ENCODE assay signal across 24 cellular contexts in the genomic region with DNA sequence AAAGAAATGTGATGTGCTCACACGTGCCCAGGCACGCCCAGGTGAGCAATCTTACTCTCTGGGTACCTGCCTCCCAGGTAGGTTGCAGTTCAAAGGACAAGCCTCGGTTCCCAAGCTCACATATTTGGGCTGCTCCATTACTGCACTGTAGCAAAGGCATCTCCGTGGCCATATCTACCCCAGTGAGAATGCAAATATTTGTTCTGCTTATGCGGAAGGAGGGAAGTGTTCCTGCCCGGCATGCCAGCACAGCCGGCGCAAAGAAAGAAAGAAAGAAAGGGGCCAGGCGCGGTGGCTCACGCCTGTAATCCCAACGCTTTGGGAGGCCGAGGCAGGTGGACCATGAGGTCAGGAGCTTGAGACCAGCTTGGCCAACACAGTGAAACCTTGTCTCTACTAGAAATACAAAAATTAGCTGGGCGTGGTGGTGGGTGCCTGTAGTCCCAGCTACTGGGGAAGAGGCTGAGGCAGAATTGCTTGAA. TPM values are rescaled to one million over a fixed set of nuclear protein-coding genes. Genes with fewer than 3 reads are reported as not detected.
DNase-seq lines count a peak whose midpoint lies in the region; ATAC-seq, FAIRE-seq and TF ChIP-seq lines count a peak whose summit lies in the region.
"Had no signal": no experiment of that assay in that cellular context is flagged by ENCODE, and none has a peak within 500 bp of the region (broad histone marks: within the 10 kb centered on the region; RNA-seq: fewer than 3 reads in every experiment).

No MANE protein-coding gene starts in this region.

- H3K9me3 Mint-ChIP-seq in H9 = peaks cover 8 to 9% of the 10 kb centered on the region in 2 experiments
- H3K9me3 Mint-ChIP-seq: activated naive CD4-positive, alpha-beta T cell treated with anti-CD3 and anti-CD28 coated beads, Interleukin-2, amount 50 U/mL, for 72 hours; CD4-positive, CD25-positive, alpha-beta regulatory T cell; T-helper 2 cell treated with Interferon-gamma antibody and Interleukin-4, amounts not matched to agents 5 μg/mL and 100 μg/mL, for 36 hours had no signal

- no peak overlapping the region for H2BK5ac ChIP-seq in H9 (ENCODE audit: insufficient read length, low read length)

- no peak overlapping the region for H2BK120ac ChIP-seq in H9 (ENCODE audit: low read depth, low read length, poor library complexity, severe bottlenecking)

- H3K4me3 ChIP-seq in A549 = no peak overlapping the region
- H3K4me3 ChIP-seq in bronchial epithelial cell (ENCODE audit: low read depth, low read length) = no peak overlapping the region
- H3K4me3 ChIP-seq in pancreas = no peak overlapping the region
- H3K4me3 ChIP-seq: coronary artery, heart left ventricle had no signal

- no peak for TF ChIP-seq POLR2A in A549 (IDR thresholded peaks at IDR 0.05; ENCODE audit: low read length)

- H3K4me1 Mint-ChIP-seq in H9 = no peaks in the 10 kb centered on the region
- H3K4me1 Mint-ChIP-seq: CD4-positive, CD25-positive, alpha-beta regulatory T cell had no signal

- H3K4me2 ChIP-seq in A549 (0 out of 3 replicates have a peak overlapping the region, but pooled peaks have one; percentile 11), H9 (ENCODE audit: insufficient read depth, insufficient read length, low read length) (no peak overlapping the region)
- H3K4me2 ChIP-seq: SK-N-SH had no signal

- TF ChIP-seq RAD21 in A549 (conservative IDR thresholded peaks at IDR 0.05 in 1 of 2, IDR thresholded peaks at IDR 0.05 in 1 of 2) = no peak

- no peaks in the 10 kb centered on the region for H3K27me3 ChIP-seq in H9 (ENCODE audit: insufficient read depth, low read length)
- no peaks in the 10 kb centered on the region for H3K27me3 ChIP-seq in bronchial epithelial cell (ENCODE audit: control insufficient read depth, insufficient read depth, low read length)
- no peaks in the 10 kb centered on the region for H3K27me3 ChIP-seq in pancreas
- H3K27me3 ChIP-seq: heart left ventricle had no signal

- peaks cover 7% of the 10 kb centered on the region for H3K4me1 ChIP-seq in A549
- H3K4me1 ChIP-seq in H9 (ENCODE audit: insufficient read depth, low read length) = no peaks in the 10 kb centered on the region
- peaks cover 0 to 8% (median 6%) of the 10 kb centered on the region in 3 donors for H3K4me1 ChIP-seq in pancreas

- no peak overlapping the region for H2AFZ ChIP-seq in H9 (ENCODE audit: low read length)

- H3K14ac ChIP-seq in H9 (ENCODE audit: insufficient read depth, low read length) = no peak overlapping the region

- peak in 1 of 2 experiments; percentile 75; a peak in 3 of 6 replicates for ATAC-seq in A549
- ATAC-seq in pancreas = peak; percentile 89 to 97 (median 94)
- ATAC-seq: activated CD4-positive, CD25-positive, alpha-beta regulatory T cell treated with anti-CD3 and anti-CD28 coated beads, Interleukin-2, amount 50 U/mL, for 24 hours; activated naive CD4-positive, alpha-beta T cell treated with anti-CD3 and anti-CD28 coated beads, Interleukin-2, amount 50 U/mL, for 72 hours; heart left ventricle had no signal

- intact Hi-C loops in pancreas (cut with DNase I) = no loop called here

- H3K36me3 ChIP-seq in bronchial epithelial cell (ENCODE audit: control insufficient read depth, insufficient read depth, low read length) (peaks cover under 1% of the 10 kb centered on the region), pancreas (no peaks in the 10 kb centered on the region)
- H3K36me3 ChIP-seq: heart left ventricle had no signal

- no peaks in the 10 kb centered on the region for H4K20me1 ChIP-seq in H9 (ENCODE audit: control insufficient read depth, insufficient read depth, insufficient read length)

- no peak overlapping the region for H3K56ac ChIP-seq in H9 (ENCODE audit: insufficient read length, low read depth, low read length)

- no peak overlapping the region for H4K5ac ChIP-seq in H9 (ENCODE audit: insufficient read length, low read depth, low read length)

- no peaks in the 10 kb centered on the region for H3K23me2 ChIP-seq in H9 (ENCODE audit: insufficient read length, low read depth, low read length, poor library complexity, severe bottlenecking)

- H3K18ac ChIP-seq in H9 (ENCODE audit: insufficient read length, low read depth, low read length) = no peak overlapping the region

- no peak overlapping the region for H2AK5ac ChIP-seq in H9 (ENCODE audit: insufficient read length, low read length)

- CTCF ChIA-PET in A549 (lab: Yijun Ruan, JAX) = interaction anchor here (1.0 to 6.8 kb wide), 6 partner anchors 13 to 33 kb away, joined by 3 to 40 read pairs (median 15); a partner anchor contains a TSS

- POLR2A ChIA-PET in A549 (lab: Yijun Ruan, JAX) = no interaction called here

- TF ChIP-seq CTCF in A549 (IDR thresholded peaks at IDR 0.05) (no peak), H9 (conservative IDR thresholded peaks at IDR 0.05) (no peak), bronchial epithelial cell (IDR thresholded peaks at IDR 0.05; ENCODE audit: insufficient read depth, low read length, severe bottlenecking) (no peak), pancreas (IDR thresholded peaks at IDR 0.05) (no peak), GM13977 (IDR thresholded peaks at IDR 0.05; ENCODE audit: extremely low read depth, insufficient read depth, missing control alignments) (no peak)

- H2BK15ac ChIP-seq in H9 (ENCODE audit: low read depth, low read length) = no peak overlapping the region

- FAIRE-seq in A549 (lab: Jason Lieb, UNC) (no peak), bronchial epithelial cell (lab: Jason Lieb, UNC) (no peak), pancreas (lab: Jason Lieb, UNC) (no peak)
- FAIRE-seq: GM19239, RCC 7860 had no signal

- H3K27me3 Mint-ChIP-seq in H9 (ENCODE audit: low read depth) = no peaks in the 10 kb centered on the region
- H3K27me3 Mint-ChIP-seq: CD4-positive, CD25-positive, alpha-beta regulatory T cell had no signal

- no peak overlapping the region for H3T11ph ChIP-seq in H9 (ENCODE audit: low read length)

- no peak overlapping the region for H3K4ac ChIP-seq in H9 (ENCODE audit: low read depth, low read length)

- WGBS in A549 (ENCODE audit: missing lambda C conversion rate) = 56% methylated on average over 14 of the region's 14 CpGs
- no CpG with 5 or more reads among the region's 14 CpGs for WGBS in H9 (ENCODE audit: extremely low coverage, insufficient read length, low lambda C conversion rate)
- 19 to 37% methylated on average over 14 of the region's 14 CpGs for WGBS in pancreas, 2 donors

- H3K27ac ChIP-seq in A549 = peak overlapping the region in 1 of 2 experiments; percentile 61; a peak in 3 of 6 replicates
- H3K27ac ChIP-seq in H9 (ENCODE audit: insufficient read length, low read depth, low read length) = no peak overlapping the region
- peak overlapping the region in 3 of 4 donors; percentile 46 to 80 (median 67) for H3K27ac ChIP-seq in pancreas
- H3K27ac ChIP-seq: coronary artery, heart left ventricle had no signal

- TF ChIP-seq EP300 in A549 (IDR thresholded peaks at IDR 0.05) = no peak

- H3K36me3 Mint-ChIP-seq in H9 (ENCODE audit: insufficient read depth in 1 of 3, low read depth in 3 of 3) = peaks cover 10 to 15% (median 13%) of the 10 kb centered on the region in 3 experiments

- H4K91ac ChIP-seq in H9 (ENCODE audit: insufficient read length, low read depth, low read length) = no peak overlapping the region

- H3K9me3 ChIP-seq in A549 (peaks cover 9% of the 10 kb centered on the region; the same call in 2 of the 3 replicates), H9 (ENCODE audit: control insufficient read depth, low read depth, low read length) (no peaks in the 10 kb centered on the region), pancreas (no peaks in the 10 kb centered on the region)
- H3K9me3 ChIP-seq: heart left ventricle, SK-N-SH had no signal

- peak overlapping the region in 1 of 2 experiments; percentile 17; a peak in 1 of 5 replicates for H3K4me3 Mint-ChIP-seq in H9
- H3K4me3 Mint-ChIP-seq: CD4-positive, CD25-positive, alpha-beta regulatory T cell; T-helper 2 cell treated with Interferon-gamma antibody and Interleukin-4, amounts not matched to agents 5 μg/mL and 100 μg/mL, for 36 hours had no signal

- H2BK20ac ChIP-seq in H9 (ENCODE audit: low read depth, low read length, poor library complexity, severe bottlenecking) = no peak overlapping the region

- no peak for DNase-seq in A549 (ENCODE audit: low read depth in 1 of 2, low spot score in 1 of 2)
- DNase-seq in H9 = no peak
- peak; percentile 75 for DNase-seq in bronchial epithelial cell (ENCODE audit: low read depth)
- DNase-seq in pancreas = peak in 2 of 6 donors; percentile 40 to 43
- no peak for DNase-seq in epidermal melanocyte (ENCODE audit: insufficient read length, low spot score)
- DNase-seq in NCI-H2029 (lab: John Stamatoyannopoulos, UW) = no peak
- no peak for DNase-seq in DMS79 (lab: John Stamatoyannopoulos, UW)
- no peak for DNase-seq in GM13977 (ENCODE audit: low spot score)
- DNase-seq: activated CD8-positive, alpha-beta memory T cell treated with anti-CD3 and anti-CD28 coated beads for 24 hours; activated T-cell treated with anti-CD3 and anti-CD28 coated beads, Interleukin-2, amount 50 U/mL, for 48 hours; CD4-positive, CD25-positive, alpha-beta regulatory T cell; DMS 273 treated with DMSO at 0.1 percent for 48 hours; heart left ventricle; Kasumi-1; NCI-H1092; NCI-H2107; NCI-H510A; SK-N-SH had no signal

- in situ Hi-C loops in GM13977 (cut with MboI; ENCODE audit: low pct_unique_long_range_greater_than_20kb, low sequenced_read_pairs, unreplicated experiment) = no loop called here

- no peak overlapping the region for H4K8ac ChIP-seq in H9 (replicated peaks; ENCODE audit: insufficient read length, low read depth, low read length)

- H3K23ac ChIP-seq in H9 (ENCODE audit: insufficient read length, low read depth, low read length) = no peak overlapping the region

- H2BK12ac ChIP-seq in H9 (ENCODE audit: insufficient read length, low read depth, low read length) = no peak overlapping the region

- no peak overlapping the region for H3K9ac ChIP-seq in H9 (ENCODE audit: extremely low read depth, insufficient read length, low read length)
- H3K9ac ChIP-seq: SK-N-SH had no signal

- H3K79me1 ChIP-seq in H9 (ENCODE audit: insufficient read depth, low read depth, low read length, poor library complexity, severe bottlenecking) = no peaks in the 10 kb centered on the region

- peak overlapping the region in 2 of 3 experiments; percentile 63 to 86; a peak in 2 of 7 replicates for H3K27ac Mint-ChIP-seq in H9
- H3K27ac Mint-ChIP-seq: activated naive CD4-positive, alpha-beta T cell treated with anti-CD3 and anti-CD28 coated beads, Interleukin-2, amount 50 U/mL, for 72 hours; CD4-positive, CD25-positive, alpha-beta regulatory T cell; T-helper 2 cell treated with Interferon-gamma antibody and Interleukin-4, amounts not matched to agents 5 μg/mL and 100 μg/mL, for 36 hours had no signal

- H3K79me2 ChIP-seq in H9 (ENCODE audit: insufficient read depth, low read length) = no peaks in the 10 kb centered on the region

RNA-seq across cellular contexts. Expression of a gene that starts 30.7 kb away (rescaled TPM):
- polyA plus RNA-seq in A549 (2011; rRNA removed) (6.0 and 7.0 TPM in 2 replicates), A549 (2017; fragmentation: RNase III; extraction: RNeasy Plus Mini Kit Qiagen cat#74134 plus additional on column Dnase treatment) (3.5 to 6.0 TPM (median 5.3 TPM) in 3 replicates), pancreas (10 to 100 TPM in 1 of 2 donors, 1 to 10 TPM in 1; 9.7 to 10.1 TPM)
- polyA plus RNA-seq in A549 (2012; cell fraction: cytosol; rRNA removed) = 7.6 and 11.8 TPM in 2 replicates
- polyA plus RNA-seq in A549 (2012; cell fraction: nucleus; rRNA removed) = 16.4 and 24.1 TPM in 2 replicates
- 15.3 and 15.9 TPM in 2 replicates for polyA minus RNA-seq in A549 (2011; rRNA and poly(A)+ RNA removed)
- total RNA-seq in H9 (2021) (11.8 and 12.9 TPM in 2 replicates), bronchial epithelial cell (2.4 and 2.9 TPM in 2 replicates), pancreas (10 to 100 TPM in 3 of 6 donors, 1 to 10 TPM in 3; 2.6 to 14.5 (median 7.3) TPM)

RNA-seq across cellular contexts. Expression of a gene that starts 35.3 kb away (rescaled TPM):
- 69.5 and 80.5 TPM in 2 replicates for polyA plus RNA-seq in A549 (2011; rRNA removed)
- polyA plus RNA-seq in A549 (2012; cell fraction: cytosol; rRNA removed) = 44.5 and 52.9 TPM in 2 replicates
- 33.1 and 52.2 TPM in 2 replicates for polyA plus RNA-seq in A549 (2012; cell fraction: nucleus; rRNA removed)
- 47.0 to 50.7 TPM (median 48.5 TPM) in 3 replicates for polyA plus RNA-seq in A549 (2017; fragmentation: RNase III; extraction: RNeasy Plus Mini Kit Qiagen cat#74134 plus additional on column Dnase treatment)
- polyA minus RNA-seq in A549 (2011; rRNA and poly(A)+ RNA removed) = 27.9 and 29.6 TPM in 2 replicates
- 68.9 and 74.2 TPM in 2 replicates for total RNA-seq in H9 (2021)
- 21.1 and 25.7 TPM in 2 replicates for total RNA-seq in bronchial epithelial cell
- 10 to 100 TPM; 24.1 to 32.8 (median 26.8) TPM for total RNA-seq in pancreas
- 10 to 100 TPM in 1 of 2 donors, 1 to 10 TPM in 1; 9.3 to 21.5 TPM for polyA plus RNA-seq in pancreas

RNA-seq across cellular contexts. Expression of a gene that starts 47.6 kb away (rescaled TPM):
- polyA plus RNA-seq in A549 (2011; rRNA removed) = 0.09 TPM in 2 replicates
- polyA plus RNA-seq in A549 (2012; cell fraction: cytosol; rRNA removed) = 0.11 and 0.14 TPM in 2 replicates
- 0.49 and 0.92 TPM in 2 replicates for polyA plus RNA-seq in A549 (2012; cell fraction: nucleus; rRNA removed)
- polyA plus RNA-seq in A549 (2017; fragmentation: RNase III; extraction: RNeasy Plus Mini Kit Qiagen cat#74134 plus additional on column Dnase treatment) = 0.21 to 0.30 TPM (median 0.30 TPM) in 3 replicates
- 0.15 TPM in 1 of 2 replicates, not detected in the other for polyA minus RNA-seq in A549 (2011; rRNA and poly(A)+ RNA removed)
- total RNA-seq in H9 (2021) = 2.1 and 2.4 TPM in 2 replicates
- 0.38 and 0.53 TPM in 2 replicates for total RNA-seq in bronchial epithelial cell
- 1 to 10 TPM; 2.0 to 5.0 (median 3.1) TPM for total RNA-seq in pancreas
- 1 to 10 TPM; 8.1 to 8.6 TPM for polyA plus RNA-seq in pancreas

RNA-seq across cellular contexts. Expression of a gene that starts 51.8 kb away (rescaled TPM):
- 6.4 and 8.2 TPM in 2 replicates for polyA plus RNA-seq in A549 (2011; rRNA removed)
- polyA plus RNA-seq in A549 (2012; cell fraction: cytosol; rRNA removed) = 11.6 and 13.2 TPM in 2 replicates
- 8.9 and 11.0 TPM in 2 replicates for polyA plus RNA-seq in A549 (2012; cell fraction: nucleus; rRNA removed)
- polyA plus RNA-seq in A549 (2017; fragmentation: RNase III; extraction: RNeasy Plus Mini Kit Qiagen cat#74134 plus additional on column Dnase treatment) = 6.5 to 6.8 TPM (median 6.6 TPM) in 3 replicates
- polyA minus RNA-seq in A549 (2011; rRNA and poly(A)+ RNA removed) = 3.8 and 4.1 TPM in 2 replicates
- total RNA-seq in H9 (2021) = 5.4 and 6.0 TPM in 2 replicates
- 3.4 and 3.8 TPM in 2 replicates for total RNA-seq in bronchial epithelial cell
- total RNA-seq in pancreas = 1 to 10 TPM; 6.6 to 9.0 (median 7.8) TPM
- polyA plus RNA-seq in pancreas = 10 to 100 TPM; 13.7 to 14.4 TPM
